In the genomic region with DNA sequence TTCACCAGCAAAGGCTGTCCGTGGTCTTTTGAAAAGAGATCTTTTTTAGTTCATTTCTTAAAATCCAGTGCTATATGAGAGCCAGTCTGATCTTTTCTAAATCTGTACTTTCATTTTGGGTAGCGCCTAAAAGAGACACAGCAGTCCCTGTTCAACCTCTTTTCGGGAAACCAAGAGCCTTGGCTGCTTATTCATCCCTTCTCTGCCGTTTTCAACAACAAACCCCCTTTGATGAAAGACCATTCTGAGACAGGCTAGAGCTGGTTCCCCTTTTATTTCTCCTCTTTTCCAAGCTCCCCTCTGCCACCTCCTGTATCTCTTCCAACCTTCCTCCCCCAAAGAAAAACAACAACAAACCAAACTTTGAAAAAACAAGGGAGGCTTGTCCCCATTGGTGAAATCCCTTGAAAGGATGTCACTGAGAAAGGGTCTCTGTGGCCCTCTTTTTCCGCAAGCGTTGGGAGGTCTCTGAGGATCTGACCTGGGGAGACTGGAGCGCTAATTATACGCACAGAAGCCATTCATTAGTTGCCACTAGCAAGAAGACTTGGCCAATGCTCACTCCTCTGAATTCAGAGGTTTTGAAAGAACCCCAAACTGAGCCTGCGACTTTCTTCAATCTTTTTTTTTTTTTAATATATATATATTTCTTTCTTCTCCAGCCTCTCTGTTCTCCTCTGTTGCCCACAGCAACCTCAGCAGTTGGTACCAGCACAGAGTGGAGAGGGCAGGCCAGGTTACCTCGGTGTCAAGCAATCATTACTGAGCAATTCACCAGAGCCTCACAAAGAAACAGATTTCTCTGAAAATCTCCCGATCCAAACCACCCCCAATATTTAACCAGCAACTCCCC, we compare ENCODE assay signal across 9 cellular contexts.
DNase-seq lines count a peak whose midpoint lies in the region; ATAC-seq, FAIRE-seq and TF ChIP-seq lines count a peak whose summit lies in the region.
"Had no signal": no experiment of that assay in that cellular context is flagged by ENCODE, and none has a peak within 500 bp of the region (broad histone marks: within the 10 kb centered on the region; RNA-seq: fewer than 3 reads in every experiment).

No MANE protein-coding gene starts in this region.

- intact Hi-C loops in activated CD8-positive, alpha-beta T cell treated with anti-CD3 and anti-CD28 coated beads for 36 hours (cut with micrococcal nuclease) = loop anchor here (5.0 kb wide), 1 partner anchor 46 kb away; no protein-coding TSS in a partner anchor

- H3K27me3 Mint-ChIP-seq in T-helper 2 cell treated with Interferon-gamma antibody and Interleukin-4, amounts not matched to agents 5 μg/mL and 100 μg/mL, for 36 hours (ENCODE audit: low read depth) = peaks cover 4% of the 10 kb centered on the region
- no peaks in the 10 kb centered on the region for H3K27me3 Mint-ChIP-seq in activated CD8-positive, alpha-beta T cell treated with anti-CD3 and anti-CD28 coated beads for 36 hours

- TF ChIP-seq CTCF in activated CD8-positive, alpha-beta T cell treated with anti-CD3 and anti-CD28 coated beads for 36 hours (IDR thresholded peaks at IDR 0.05) = no peak
- no peak for TF ChIP-seq CTCF in gastroesophageal sphincter (IDR thresholded peaks at IDR 0.05)

- H3K27ac ChIP-seq in gastroesophageal sphincter = peak overlapping the region in 3 of 4 donors; percentile 4 to 65 (median 34)
- peak overlapping the region; percentile 8 to 78 for H3K27ac ChIP-seq in small intestine (ENCODE audit: low read depth in 1 of 2, low read length in 1 of 2)

- H3K4me1 ChIP-seq in gastroesophageal sphincter (peaks cover 0 to 72% (median 7%) of the 10 kb centered on the region in 3 donors), small intestine (ENCODE audit: control insufficient read depth in 2 of 2, insufficient read depth in 1 of 2, low read depth in 1 of 2, low read length in 1 of 2) (peaks cover 0 to 5% of the 10 kb centered on the region in 2 donors)

- no peak overlapping the region for H3K4me3 ChIP-seq in gastroesophageal sphincter
- H3K4me3 ChIP-seq in small intestine (ENCODE audit: low read depth in 1 of 2, low read length in 2 of 2) = no peak overlapping the region

- peaks cover 47% of the 10 kb centered on the region for H3K4me1 Mint-ChIP-seq in T-helper 2 cell treated with Interferon-gamma antibody and Interleukin-4, amounts not matched to agents 5 μg/mL and 100 μg/mL, for 36 hours (ENCODE audit: low read depth)
- H3K4me1 Mint-ChIP-seq in activated CD8-positive, alpha-beta T cell treated with anti-CD3 and anti-CD28 coated beads for 36 hours (ENCODE audit: low read depth) = peaks cover 81% of the 10 kb centered on the region

- FAIRE-seq in small intestine (lab: Jason Lieb, UNC) = no peak

- no peak for TF ChIP-seq POLR2A in gastroesophageal sphincter (IDR thresholded peaks at IDR 0.05)

- POLR2A ChIA-PET in activated CD8-positive, alpha-beta T cell treated with anti-CD3 and anti-CD28 coated beads for 36 hours (lab: Charles Lee) = interaction anchor here (0.6 to 10.6 kb wide), 13 partner anchors 9 to 324 kb away, joined by 3 to 86 read pairs (median 4); partner anchors contain the start of gene PITPNC1

- H3K9me3 ChIP-seq in gastroesophageal sphincter (no peaks in the 10 kb centered on the region), small intestine (ENCODE audit: control insufficient read depth, low read depth) (no peaks in the 10 kb centered on the region)

- DNase-seq in T-helper 2 cell treated with Interferon-gamma antibody and Interleukin-4, amounts not matched to agents 5 μg/mL and 100 μg/mL, for 36 hours (ENCODE audit: low spot score) = no peak
- DNase-seq in T-helper 2 cell (no peak), small intestine (no peak), RKO (ENCODE audit: low spot score) (no peak)
- DNase-seq in activated CD8-positive, alpha-beta T cell treated with anti-CD3 and anti-CD28 coated beads for 36 hours = no peak
- DNase-seq: NCI-H146 had no signal

- WGBS in gastroesophageal sphincter (ENCODE audit: low coverage in 1 of 2), 2 donors = 68 to 72% methylated on average over 9 to 11 of the region's 11 CpGs
- 80 to 84% (median 81%) methylated on average over 11 of the region's 11 CpGs for WGBS in small intestine, 3 donors

- H3K27me3 ChIP-seq in gastroesophageal sphincter (no peaks in the 10 kb centered on the region), small intestine (ENCODE audit: control insufficient read depth in 2 of 2, insufficient read depth in 2 of 2, low read length in 2 of 2) (no peaks in the 10 kb centered on the region)

- no peaks in the 10 kb centered on the region for H3K36me3 ChIP-seq in gastroesophageal sphincter
- no peaks in the 10 kb centered on the region for H3K36me3 ChIP-seq in small intestine (ENCODE audit: control insufficient read depth in 2 of 2, insufficient read depth in 2 of 2, low read length in 2 of 2)

- ATAC-seq in activated CD8-positive, alpha-beta T cell treated with anti-CD3 and anti-CD28 coated beads for 36 hours = no peak
- ATAC-seq in gastroesophageal sphincter (no peak), GM19463 (IDR thresholded peaks at IDR 0.05; ENCODE audit: unreplicated experiment) (no peak), HG03565 (IDR thresholded peaks at IDR 0.05; ENCODE audit: unreplicated experiment) (no peak)

- CTCF ChIA-PET in activated CD8-positive, alpha-beta T cell treated with anti-CD3 and anti-CD28 coated beads for 36 hours (lab: Charles Lee) = interaction anchor here (1.2 to 7.7 kb wide), 8 partner anchors 9 to 102 kb away, joined by 3 to 201 read pairs (median 4); partner anchors contain the start of gene PITPNC1

- H3K36me3 Mint-ChIP-seq in T-helper 2 cell treated with Interferon-gamma antibody and Interleukin-4, amounts not matched to agents 5 μg/mL and 100 μg/mL, for 36 hours (ENCODE audit: low read depth) = no peaks in the 10 kb centered on the region
- peaks cover 6% of the 10 kb centered on the region for H3K36me3 Mint-ChIP-seq in activated CD8-positive, alpha-beta T cell treated with anti-CD3 and anti-CD28 coated beads for 36 hours (ENCODE audit: low read depth)

- H3K4me3 Mint-ChIP-seq in T-helper 2 cell treated with Interferon-gamma antibody and Interleukin-4, amounts not matched to agents 5 μg/mL and 100 μg/mL, for 36 hours = peak overlapping the region; percentile 84
- peak overlapping the region; percentile 80 for H3K4me3 Mint-ChIP-seq in activated CD8-positive, alpha-beta T cell treated with anti-CD3 and anti-CD28 coated beads for 36 hours

- no peak for TF ChIP-seq EP300 in gastroesophageal sphincter (IDR thresholded peaks at IDR 0.05)

- peak overlapping the region; percentile 86 for H3K27ac Mint-ChIP-seq in T-helper 2 cell treated with Interferon-gamma antibody and Interleukin-4, amounts not matched to agents 5 μg/mL and 100 μg/mL, for 36 hours
- peak overlapping the region; percentile 97 for H3K27ac Mint-ChIP-seq in activated CD8-positive, alpha-beta T cell treated with anti-CD3 and anti-CD28 coated beads for 36 hours

- H3K9me3 Mint-ChIP-seq in T-helper 2 cell treated with Interferon-gamma antibody and Interleukin-4, amounts not matched to agents 5 μg/mL and 100 μg/mL, for 36 hours = no peaks in the 10 kb centered on the region
- no peaks in the 10 kb centered on the region for H3K9me3 Mint-ChIP-seq in activated CD8-positive, alpha-beta T cell treated with anti-CD3 and anti-CD28 coated beads for 36 hours
